Comparison of ENCODE assay signal across 14 cellular contexts in the genomic region with DNA sequence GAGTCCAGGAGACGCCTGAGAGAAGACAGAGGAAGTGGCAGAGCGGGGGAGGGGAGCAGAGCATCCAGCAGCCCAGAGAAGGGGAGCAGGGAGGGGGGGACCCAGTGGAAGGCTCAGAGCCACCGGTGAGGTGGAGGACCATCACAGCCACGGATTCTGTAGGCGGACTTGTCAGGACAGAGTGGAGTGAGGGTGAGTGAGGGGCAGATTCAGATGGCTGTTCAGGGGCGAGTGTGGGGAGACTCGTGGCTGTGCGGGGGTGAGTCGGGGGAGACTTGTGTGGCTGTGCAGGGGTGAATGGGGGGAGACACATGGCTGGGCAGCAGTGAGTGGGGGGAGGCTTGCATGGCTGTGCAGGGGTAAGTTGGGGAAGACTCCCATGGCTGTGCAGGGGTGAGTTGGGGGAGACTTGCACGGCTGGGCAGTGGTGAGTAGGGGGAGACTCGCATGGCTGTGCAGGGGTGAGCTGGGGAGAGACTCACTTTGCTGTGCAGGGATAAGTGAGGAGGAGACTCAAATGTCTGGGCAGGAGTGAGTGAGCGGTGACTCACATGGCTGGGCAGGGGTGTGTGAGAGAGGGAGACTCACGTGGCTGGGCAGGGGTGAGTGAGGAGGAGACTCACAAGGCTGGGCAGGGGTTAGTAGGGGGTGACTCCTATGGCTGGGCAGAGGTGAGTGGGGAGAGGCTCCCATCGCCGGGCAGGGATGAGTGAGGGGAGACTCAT. TPM values are rescaled to one million over a fixed set of nuclear protein-coding genes. Genes with fewer than 3 reads are reported as not detected.
DNase-seq lines count a peak whose midpoint lies in the region; ATAC-seq and TF ChIP-seq lines count a peak whose summit lies in the region.
"Had no signal": no experiment of that assay in that cellular context is flagged by ENCODE, and none has a peak within 500 bp of the region (broad histone marks: within the 10 kb centered on the region; RNA-seq: fewer than 3 reads in every experiment).

No MANE protein-coding gene starts in this region.

- 82 to 96% methylated on average over 5 to 15 of the region's 15 CpGs for WGBS in endodermal cell (ENCODE audit: insufficient coverage in 1 of 2, insufficient read length in 1 of 2), 2 experiments

- CTCF ChIA-PET in RWPE1 (lab: Yijun Ruan, JAX): no interaction called here

- no peak overlapping the region for H3K9ac ChIP-seq in endodermal cell (ENCODE audit: extremely low read depth, low read length, poor library complexity, severe bottlenecking)

- no peak for ATAC-seq in left cardiac atrium
- ATAC-seq: A549, HCT116 had no signal

- intact Hi-C loops in left cardiac atrium (cut with DNase I): loop anchor here in 1 of 2 donors (5.0 kb wide), 1 partner anchor 95 kb away; no protein-coding TSS in a partner anchor

- POLR2A ChIA-PET in RWPE1 (lab: Yijun Ruan, JAX; ENCODE audit: low non-redundant PET): no interaction called here

- TF ChIP-seq CTCF in RWPE1 (conservative IDR thresholded peaks at IDR 0.05; ENCODE audit: low read depth) (no peak), endodermal cell (conservative IDR thresholded peaks at IDR 0.05) (no peak)

- peak overlapping the region; percentile 46 for H3K27ac ChIP-seq in RWPE1
- no peak overlapping the region for H3K27ac ChIP-seq in endodermal cell (ENCODE audit: low read depth, low read length)
- H3K27ac ChIP-seq: A549, esophagus squamous epithelium, PC-9, prostate gland had no signal

- H3K36me3 ChIP-seq in endodermal cell (ENCODE audit: control insufficient read depth, insufficient read depth, low read length): no peaks in the 10 kb centered on the region
- H3K36me3 ChIP-seq: esophagus squamous epithelium, prostate gland had no signal

- H3K9me3 Mint-ChIP-seq in endodermal cell: no peaks in the 10 kb centered on the region

- H3K27ac Mint-ChIP-seq in endodermal cell: peak overlapping the region; percentile 1

- H3K36me3 Mint-ChIP-seq in endodermal cell (ENCODE audit: low read depth): no peaks in the 10 kb centered on the region

- no peaks in the 10 kb centered on the region for H3K27me3 Mint-ChIP-seq in endodermal cell (ENCODE audit: insufficient read depth)

- H3K4me1 ChIP-seq in endodermal cell (ENCODE audit: control insufficient read depth, insufficient read depth, low read length): no peaks in the 10 kb centered on the region
- H3K4me1 ChIP-seq: A549, prostate gland had no signal

- H3K4me3 ChIP-seq in endodermal cell (ENCODE audit: low read length): no peak overlapping the region
- H3K4me3 ChIP-seq: A549, esophagus squamous epithelium, PC-9, prostate gland had no signal

- H3K4me3 Mint-ChIP-seq in endodermal cell: no peak overlapping the region

- H3K9me3 ChIP-seq in endodermal cell (ENCODE audit: control insufficient read depth, low read length): no peaks in the 10 kb centered on the region
- H3K9me3 ChIP-seq: A549, esophagus squamous epithelium, prostate gland had no signal

- DNase-seq in NCI-H2227 (lab: John Stamatoyannopoulos, UW; ENCODE audit: unreplicated experiment) (peak; percentile 15), NCI-H2227 treated with DMSO at 0.1 percent for 48 hours (lab: John Stamatoyannopoulos, UW) (no peak), RWPE1 (ENCODE audit: low spot score) (no peak), endodermal cell (peak; percentile 47), NCI-H510A (lab: John Stamatoyannopoulos, UW) (no peak), NCI-H2029 (lab: John Stamatoyannopoulos, UW) (no peak), left cardiac atrium (no peak)
- DNase-seq in stimulated activated CD4-positive, alpha-beta T cell treated with anti-CD3 and anti-CD28 coated beads, Interleukin-4, amount 100 ng/mL, for 1 hour: peak; percentile 25
- DNase-seq: esophagus squamous epithelium, islet precursor cell, PC-9 had no signal

- no peaks in the 10 kb centered on the region for H3K27me3 ChIP-seq in endodermal cell (ENCODE audit: control insufficient read depth, insufficient read depth, low read length, poor library complexity, severe bottlenecking)

- H3K4me1 Mint-ChIP-seq in endodermal cell: peaks cover 4% of the 10 kb centered on the region

RNA-seq across cellular contexts. Expression of a gene that starts 56.8 kb away (rescaled TPM):
- 1 to 10 TPM; 1.6 to 5.4 TPM for total RNA-seq in endodermal cell
- polyA plus RNA-seq in endodermal cell (2013, experiment 1 of 2): 1.5 TPM
- 1.7 TPM for polyA plus RNA-seq in endodermal cell (2013, experiment 2 of 2)
- 10 to 100 TPM in 1 of 2 donors, 1 to 10 TPM in 1; 6.3 to 13.5 TPM for total RNA-seq in left cardiac atrium

Comparison
In these comparisons a context has a peak if more than half of its experiments do, and no peak if none do; other contexts are left out.
1. DNase-seq: peak in NCI-H2227 (single experiment), endodermal cell (single experiment) and stimulated activated CD4-positive, alpha-beta T cell treated with anti-CD3 and anti-CD28 coated beads, Interleukin-4, amount 100 ng/mL, for 1 hour (single experiment); none in NCI-H2227 treated with DMSO at 0.1 percent for 48 hours (single experiment), RWPE1 (single experiment), NCI-H510A (single experiment), NCI-H2029 (single experiment) and left cardiac atrium (single experiment).